ENCODE assay signal across 14 cellular contexts in the genomic region with DNA sequence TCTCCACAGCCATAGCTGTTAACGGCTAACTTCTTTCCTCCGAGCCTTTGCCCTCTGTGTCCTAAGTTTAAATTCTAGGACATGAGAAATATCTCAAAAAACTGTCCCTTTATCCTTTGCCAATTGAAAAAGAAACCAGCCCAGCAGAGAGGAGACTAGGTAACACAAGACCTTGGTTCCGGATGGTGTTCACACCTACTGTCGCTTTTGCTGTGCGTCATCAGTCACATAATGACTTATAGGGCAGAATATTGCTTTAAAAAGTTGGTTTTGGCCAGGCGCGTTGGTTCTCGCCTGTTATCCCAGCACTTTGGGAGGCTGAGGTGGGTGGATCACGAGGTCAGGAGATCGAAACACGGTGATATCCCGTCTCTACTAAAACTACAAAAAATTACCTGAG.
DNase-seq lines count a peak whose midpoint lies in the region; ATAC-seq and TF ChIP-seq lines count a peak whose summit lies in the region.
"Had no signal": no experiment of that assay in that cellular context is flagged by ENCODE, and none has a peak within 500 bp of the region (broad histone marks: within the 10 kb centered on the region; RNA-seq: fewer than 3 reads in every experiment).

No MANE protein-coding gene starts in this region.

- CTCF ChIA-PET in CD4-positive, alpha-beta memory T cell (lab: Charles Lee; ENCODE audit: partially characterized antibody): interaction anchor here (1.2 kb wide), 1 partner anchor 15 kb away, joined by 3 read pairs; no protein-coding TSS in a partner anchor
- CTCF ChIA-PET in activated CD8-positive, alpha-beta T cell treated with anti-CD3 and anti-CD28 coated beads for 36 hours (lab: Charles Lee): no interaction called here

- no peaks in the 10 kb centered on the region for H3K4me1 ChIP-seq in CD4-positive, alpha-beta memory T cell (ENCODE audit: insufficient read depth, low read length)
- no peaks in the 10 kb centered on the region for H3K4me1 ChIP-seq in GM23338 (ENCODE audit: insufficient read depth)
- H3K4me1 ChIP-seq: right atrium auricular region, suprapubic skin had no signal

- H3K4me3 Mint-ChIP-seq in CD4-positive, alpha-beta memory T cell: peak overlapping the region; percentile 34 to 77 (median 66)
- H3K4me3 Mint-ChIP-seq in activated CD8-positive, alpha-beta T cell treated with anti-CD3 and anti-CD28 coated beads for 36 hours: no peak overlapping the region
- H3K4me3 Mint-ChIP-seq in GM23338: no peak overlapping the region
- H3K4me3 Mint-ChIP-seq: naive thymus-derived CD4-positive, alpha-beta T cell had no signal

- no peaks in the 10 kb centered on the region for H3K27me3 Mint-ChIP-seq in CD4-positive, alpha-beta memory T cell
- no peaks in the 10 kb centered on the region for H3K27me3 Mint-ChIP-seq in activated CD8-positive, alpha-beta T cell treated with anti-CD3 and anti-CD28 coated beads for 36 hours
- H3K27me3 Mint-ChIP-seq in GM23338 (ENCODE audit: insufficient read depth, low read depth, poor library complexity): peaks cover 7% of the 10 kb centered on the region
- H3K27me3 Mint-ChIP-seq: naive thymus-derived CD4-positive, alpha-beta T cell had no signal

- no peaks in the 10 kb centered on the region for H3K9me3 ChIP-seq in CD4-positive, alpha-beta memory T cell (ENCODE audit: control insufficient read depth in 1 of 2, low read length in 2 of 2)
- H3K9me3 ChIP-seq: right atrium auricular region, suprapubic skin had no signal

- H3K36me3 Mint-ChIP-seq in CD4-positive, alpha-beta memory T cell: peaks cover 0 to 3% of the 10 kb centered on the region in 2 donors
- H3K36me3 Mint-ChIP-seq in activated CD8-positive, alpha-beta T cell treated with anti-CD3 and anti-CD28 coated beads for 36 hours (ENCODE audit: low read depth): peaks cover 1% of the 10 kb centered on the region
- peaks cover 4% of the 10 kb centered on the region; the same call in 2 of the 3 replicates for H3K36me3 Mint-ChIP-seq in GM23338 (ENCODE audit: low read depth)

- intact Hi-C loops in CD4-positive, alpha-beta memory T cell (cut with micrococcal nuclease): no loop called here
- intact Hi-C loops in activated CD8-positive, alpha-beta T cell treated with anti-CD3 and anti-CD28 coated beads for 36 hours (cut with micrococcal nuclease): no loop called here

- no peaks in the 10 kb centered on the region for H3K79me2 ChIP-seq in GM23338 (replicated peaks; ENCODE audit: insufficient read depth)

- H3F3A ChIP-seq in GM23338 (replicated peaks; ENCODE audit: low read depth): no peaks in the 10 kb centered on the region

- no peak overlapping the region for H3K4me3 ChIP-seq in CD4-positive, alpha-beta memory T cell (ENCODE audit: low read length in 2 of 2)
- no peak overlapping the region for H3K4me3 ChIP-seq in GM23338
- H3K4me3 ChIP-seq: right atrium auricular region, suprapubic skin had no signal

- peaks cover 0 to 2% (median 0%) of the 10 kb centered on the region in 8 donors for H3K9me3 Mint-ChIP-seq in CD4-positive, alpha-beta memory T cell
- no peaks in the 10 kb centered on the region for H3K9me3 Mint-ChIP-seq in activated CD8-positive, alpha-beta T cell treated with anti-CD3 and anti-CD28 coated beads for 36 hours
- no peaks in the 10 kb centered on the region for H3K9me3 Mint-ChIP-seq in GM23338

- H3K9me2 ChIP-seq in GM23338 (ENCODE audit: insufficient read depth): no peaks in the 10 kb centered on the region

- H3K27me3 ChIP-seq in CD4-positive, alpha-beta memory T cell (ENCODE audit: insufficient read depth, low read length): no peaks in the 10 kb centered on the region
- H3K27me3 ChIP-seq in GM23338 (ENCODE audit: insufficient read depth): no peaks in the 10 kb centered on the region
- H3K27me3 ChIP-seq: right atrium auricular region, suprapubic skin had no signal

- H4K20me1 ChIP-seq in GM23338 (replicated peaks; ENCODE audit: insufficient read depth): no peaks in the 10 kb centered on the region

- H2AFZ ChIP-seq in GM23338: no peak overlapping the region

- peaks cover 13 to 27% (median 19%) of the 10 kb centered on the region in 4 donors for H3K4me1 Mint-ChIP-seq in CD4-positive, alpha-beta memory T cell
- H3K4me1 Mint-ChIP-seq in activated CD8-positive, alpha-beta T cell treated with anti-CD3 and anti-CD28 coated beads for 36 hours (ENCODE audit: low read depth): peaks cover 19% of the 10 kb centered on the region
- no peaks in the 10 kb centered on the region for H3K4me1 Mint-ChIP-seq in GM23338

- no peak for TF ChIP-seq CTCF in activated CD8-positive, alpha-beta T cell treated with anti-CD3 and anti-CD28 coated beads for 36 hours (IDR thresholded peaks at IDR 0.05)
- no peak for TF ChIP-seq CTCF in GM23338 (conservative IDR thresholded peaks at IDR 0.05; ENCODE audit: low read depth in 2 of 2)

- POLR2A ChIA-PET in CD4-positive, alpha-beta memory T cell (lab: Charles Lee; ENCODE audit: partially characterized antibody): interaction anchor here (0.6 to 1.5 kb wide), 3 partner anchors 60 to 688 kb away, joined by 3 to 5 read pairs (median 3); no protein-coding TSS in a partner anchor
- POLR2A ChIA-PET in activated CD8-positive, alpha-beta T cell treated with anti-CD3 and anti-CD28 coated beads for 36 hours (lab: Charles Lee): interaction anchor here (1.2 kb wide), 1 partner anchor 11 kb away, joined by 3 read pairs; no protein-coding TSS in a partner anchor

- H3K27ac Mint-ChIP-seq in CD4-positive, alpha-beta memory T cell: peak overlapping the region; percentile 0 to 58 (median 30)
- no peak overlapping the region for H3K27ac Mint-ChIP-seq in activated CD8-positive, alpha-beta T cell treated with anti-CD3 and anti-CD28 coated beads for 36 hours
- H3K27ac Mint-ChIP-seq in GM23338: no peak overlapping the region

- H3K36me3 ChIP-seq in CD4-positive, alpha-beta memory T cell (ENCODE audit: insufficient read depth, low read length): no peaks in the 10 kb centered on the region
- no peaks in the 10 kb centered on the region for H3K36me3 ChIP-seq in GM23338 (ENCODE audit: insufficient read depth)
- H3K36me3 ChIP-seq: WERI-Rb-1 had no signal

- H3K4me2 ChIP-seq in GM23338: no peak overlapping the region

- peak; percentile 38 for ATAC-seq in GM18511 (IDR thresholded peaks at IDR 0.05; ENCODE audit: unreplicated experiment)
- peak; percentile 39 for ATAC-seq in HG02938 (IDR thresholded peaks at IDR 0.05; ENCODE audit: unreplicated experiment)
- ATAC-seq in activated CD8-positive, alpha-beta T cell treated with anti-CD3 and anti-CD28 coated beads for 36 hours: peak; percentile 52
- ATAC-seq in GM23338: no peak

- H3K27ac ChIP-seq in CD4-positive, alpha-beta memory T cell (ENCODE audit: low read depth, low read length): no peak overlapping the region
- H3K27ac ChIP-seq in GM23338 (ENCODE audit: low read depth): no peak overlapping the region
- H3K27ac ChIP-seq: right atrium auricular region, suprapubic skin, WERI-Rb-1 had no signal

- DNase-seq in CD4-positive, alpha-beta memory T cell: peak in 1 of 5 donors; percentile 50
- peak; percentile 23 for DNase-seq in activated CD8-positive, alpha-beta T cell treated with anti-CD3 and anti-CD28 coated beads for 36 hours
- DNase-seq in occipital lobe (lab: John Stamatoyannopoulos, UW) (no peak), midbrain (lab: John Stamatoyannopoulos, UW) (no peak), GM23338 (ENCODE audit: low spot score) (no peak), NCI-H187 treated with DMSO at 0.1 percent for 48 hours (lab: John Stamatoyannopoulos, UW) (no peak)
- DNase-seq: activated effector memory CD4-positive, alpha-beta T cell treated with anti-CD3 and anti-CD28 coated beads, Interleukin-2, amount 50 U/mL, for 16 hours; naive thymus-derived CD4-positive, alpha-beta T cell; NCI-H2081; WERI-Rb-1 had no signal

TF ChIP-seq in GM23338, 12 proteins besides CTCF, POLR2A, EP300 and RAD21 (continues in another document):
- no peak for TF ChIP-seq ZNF331 (CRISPR knock-in tag; IDR thresholded peaks at IDR 0.05; ENCODE audit: low read depth)
- no peak for TF ChIP-seq CREB1 (CRISPR knock-in tag; IDR thresholded peaks at IDR 0.05; ENCODE audit: low read depth)
- TF ChIP-seq, protein P1, sequence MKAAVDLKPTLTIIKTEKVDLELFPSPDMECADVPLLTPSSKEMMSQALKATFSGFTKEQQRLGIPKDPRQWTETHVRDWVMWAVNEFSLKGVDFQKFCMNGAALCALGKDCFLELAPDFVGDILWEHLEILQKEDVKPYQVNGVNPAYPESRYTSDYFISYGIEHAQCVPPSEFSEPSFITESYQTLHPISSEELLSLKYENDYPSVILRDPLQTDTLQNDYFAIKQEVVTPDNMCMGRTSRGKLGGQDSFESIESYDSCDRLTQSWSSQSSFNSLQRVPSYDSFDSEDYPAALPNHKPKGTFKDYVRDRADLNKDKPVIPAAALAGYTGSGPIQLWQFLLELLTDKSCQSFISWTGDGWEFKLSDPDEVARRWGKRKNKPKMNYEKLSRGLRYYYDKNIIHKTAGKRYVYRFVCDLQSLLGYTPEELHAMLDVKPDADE (IDR thresholded peaks at IDR 0.05): no peak
- no peak for TF ChIP-seq ZNF114 (CRISPR knock-in tag; IDR thresholded peaks at IDR 0.05)
- TF ChIP-seq JUNB (IDR thresholded peaks at IDR 0.05; ENCODE audit: unreplicated experiment): no peak
- TF ChIP-seq EZH2 (IDR thresholded peaks at IDR 0.05; ENCODE audit: low read depth, unreplicated experiment): no peak
- no peak for TF ChIP-seq EZH2phosphoT487 (IDR thresholded peaks at IDR 0.05; ENCODE audit: unreplicated experiment)
- TF ChIP-seq POLR2AphosphoS5 (IDR thresholded peaks at IDR 0.05; ENCODE audit: low read depth): no peak
- TF ChIP-seq STAT1 (IDR thresholded peaks at IDR 0.05; ENCODE audit: unreplicated experiment): no peak

Comparison
In these comparisons a context has a peak if more than half of its experiments do, and no peak if none do; other contexts are left out.
1. H3K27ac Mint-ChIP-seq: peak in CD4-positive, alpha-beta memory T cell (7 of 7); none in activated CD8-positive, alpha-beta T cell treated with anti-CD3 and anti-CD28 coated beads for 36 hours (single experiment) and GM23338 (single experiment).
2. H3K4me3 Mint-ChIP-seq: peak in CD4-positive, alpha-beta memory T cell (8 of 8); none in activated CD8-positive, alpha-beta T cell treated with anti-CD3 and anti-CD28 coated beads for 36 hours (single experiment) and GM23338 (single experiment).